ENCODE assay signal across 1 cellular context in the genomic region with DNA sequence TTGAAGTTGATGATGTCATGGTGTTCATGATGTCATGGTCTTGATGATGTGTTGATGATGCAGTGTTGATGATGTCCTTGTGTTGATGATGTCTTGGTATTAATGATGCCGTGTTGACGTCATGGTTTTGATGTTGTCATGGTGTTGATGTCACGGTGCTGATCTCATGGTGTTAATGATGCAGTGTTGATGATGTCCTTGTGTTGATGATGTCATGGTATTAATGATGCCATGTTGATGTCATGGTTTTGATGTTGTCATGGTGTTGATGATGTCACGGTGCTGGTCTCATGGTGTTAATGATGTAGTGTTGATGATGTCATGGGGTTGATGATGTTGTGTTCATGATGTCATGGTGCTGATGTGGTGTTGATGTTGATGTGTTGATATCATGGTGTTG.
TF ChIP-seq lines count a peak whose summit lies in the region.

No MANE protein-coding gene starts in this region.

TF ChIP-seq in WTC11, 78 proteins besides CTCF, POLR2A, EP300 and RAD21 (continued from another document):
- TF ChIP-seq, protein P1, sequence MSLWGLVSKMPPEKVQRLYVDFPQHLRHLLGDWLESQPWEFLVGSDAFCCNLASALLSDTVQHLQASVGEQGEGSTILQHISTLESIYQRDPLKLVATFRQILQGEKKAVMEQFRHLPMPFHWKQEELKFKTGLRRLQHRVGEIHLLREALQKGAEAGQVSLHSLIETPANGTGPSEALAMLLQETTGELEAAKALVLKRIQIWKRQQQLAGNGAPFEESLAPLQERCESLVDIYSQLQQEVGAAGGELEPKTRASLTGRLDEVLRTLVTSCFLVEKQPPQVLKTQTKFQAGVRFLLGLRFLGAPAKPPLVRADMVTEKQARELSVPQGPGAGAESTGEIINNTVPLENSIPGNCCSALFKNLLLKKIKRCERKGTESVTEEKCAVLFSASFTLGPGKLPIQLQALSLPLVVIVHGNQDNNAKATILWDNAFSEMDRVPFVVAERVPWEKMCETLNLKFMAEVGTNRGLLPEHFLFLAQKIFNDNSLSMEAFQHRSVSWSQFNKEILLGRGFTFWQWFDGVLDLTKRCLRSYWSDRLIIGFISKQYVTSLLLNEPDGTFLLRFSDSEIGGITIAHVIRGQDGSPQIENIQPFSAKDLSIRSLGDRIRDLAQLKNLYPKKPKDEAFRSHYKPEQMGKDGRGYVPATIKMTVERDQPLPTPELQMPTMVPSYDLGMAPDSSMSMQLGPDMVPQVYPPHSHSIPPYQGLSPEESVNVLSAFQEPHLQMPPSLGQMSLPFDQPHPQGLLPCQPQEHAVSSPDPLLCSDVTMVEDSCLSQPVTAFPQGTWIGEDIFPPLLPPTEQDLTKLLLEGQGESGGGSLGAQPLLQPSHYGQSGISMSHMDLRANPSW (CRISPR knock-in tag; conservative IDR thresholded peaks at IDR 0.05; ENCODE audit: low read depth): no peak
- TF ChIP-seq OVOL2 (CRISPR knock-in tag; IDR thresholded peaks at IDR 0.05; ENCODE audit: borderline replicate concordance): no peak
- TF ChIP-seq, protein P2, sequence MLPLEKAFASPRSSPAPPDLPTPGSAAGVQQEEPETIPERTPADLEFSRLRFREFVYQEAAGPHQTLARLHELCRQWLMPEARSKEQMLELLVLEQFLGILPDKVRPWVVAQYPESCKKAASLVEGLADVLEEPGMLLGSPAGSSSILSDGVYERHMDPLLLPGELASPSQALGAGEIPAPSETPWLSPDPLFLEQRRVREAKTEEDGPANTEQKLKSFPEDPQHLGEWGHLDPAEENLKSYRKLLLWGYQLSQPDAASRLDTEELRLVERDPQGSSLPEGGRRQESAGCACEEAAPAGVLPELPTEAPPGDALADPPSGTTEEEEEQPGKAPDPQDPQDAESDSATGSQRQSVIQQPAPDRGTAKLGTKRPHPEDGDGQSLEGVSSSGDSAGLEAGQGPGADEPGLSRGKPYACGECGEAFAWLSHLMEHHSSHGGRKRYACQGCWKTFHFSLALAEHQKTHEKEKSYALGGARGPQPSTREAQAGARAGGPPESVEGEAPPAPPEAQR (CRISPR knock-in tag; IDR thresholded peaks at IDR 0.05): no peak
- TF ChIP-seq, protein P3, sequence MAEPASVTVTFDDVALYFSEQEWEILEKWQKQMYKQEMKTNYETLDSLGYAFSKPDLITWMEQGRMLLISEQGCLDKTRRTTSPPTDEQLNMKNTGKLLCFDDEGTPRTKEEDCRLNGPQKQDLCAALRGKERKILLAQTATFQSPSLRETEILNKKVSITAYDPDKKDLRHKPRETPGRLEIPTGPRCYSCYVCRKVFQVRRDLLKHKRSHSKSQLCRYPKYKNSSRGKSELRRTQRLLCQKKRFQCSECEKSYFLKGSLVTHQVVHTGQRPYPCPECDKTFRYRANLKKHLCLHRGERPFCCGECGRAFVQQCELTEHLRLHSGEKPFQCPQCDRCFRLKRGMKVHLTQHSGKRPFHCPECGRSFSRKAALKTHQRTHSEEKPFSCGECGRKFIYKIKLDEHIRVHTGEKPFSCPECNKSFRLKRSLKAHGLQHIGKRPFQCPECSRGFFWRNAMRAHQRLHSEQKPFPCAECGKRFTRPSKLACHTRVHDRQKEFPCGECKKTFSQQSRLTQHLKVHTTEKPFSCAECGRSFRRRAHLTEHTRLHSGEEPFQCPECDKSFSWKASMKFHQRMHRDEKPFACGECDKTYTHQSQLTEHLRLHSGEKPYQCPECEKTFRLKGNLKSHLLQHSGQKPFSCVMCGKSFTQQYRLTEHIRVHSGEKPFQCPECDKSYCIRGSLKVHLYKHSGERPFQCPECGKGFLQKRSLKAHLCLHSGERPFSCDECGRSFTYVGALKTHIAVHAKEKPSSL (CRISPR knock-in tag; conservative IDR thresholded peaks at IDR 0.05): no peak
TF ChIP-seq in WTC11: peak in this region for 0.
